Comparison of ENCODE assay signal across 11 cellular contexts in genomic region chr1:161466707-161467106, GRCh38. TPM values are rescaled to one million over a fixed set of nuclear protein-coding genes. Genes with fewer than 3 reads are reported as not detected.
DNase-seq lines count a peak whose midpoint lies in the region; ATAC-seq and TF ChIP-seq lines count a peak whose summit lies in the region.
"Not testable (repeated sequence)": the region's sequence is repeated elsewhere in the genome, so short reads cannot be mapped to it uniquely, and the experiment has no call there.
"Had no signal": no experiment of that assay in that cellular context is flagged by ENCODE, and none has a peak within 500 bp of the region (broad histone marks: within the 10 kb centered on the region; RNA-seq: fewer than 3 reads in every experiment).

No MANE protein-coding gene starts in this region.

- not testable (repeated sequence) for H3K79me2 ChIP-seq in DND-41 (ENCODE audit: insufficient read depth, low read length)

- POLR2A ChIA-PET in naive thymus-derived CD4-positive, alpha-beta T cell (lab: Charles Lee), result not testable (repeated sequence)

- CTCF ChIA-PET in naive thymus-derived CD4-positive, alpha-beta T cell (lab: Charles Lee), result not testable (repeated sequence)

- DNase-seq in DND-41; Right ventricle myocardium inferior (ENCODE audit: missing footprints); heart right ventricle; left lobe of liver (ENCODE audit: low spot score); naive thymus-derived CD4-positive, alpha-beta T cell; sciatic nerve (ENCODE audit: low spot score); upper lobe of right lung: not testable (repeated sequence)

- not testable (repeated sequence) for H2AFZ ChIP-seq in DND-41 (ENCODE audit: low read depth, low read length)

- no CpG with 5 or more reads among the region's 15 CpGs for WGBS in heart right ventricle, 2 donors

- not testable (repeated sequence) for H3K9ac ChIP-seq in DND-41 (ENCODE audit: low read depth, low read length)

- H3K4me1 Mint-ChIP-seq in naive thymus-derived CD4-positive, alpha-beta T cell, result not testable (repeated sequence)

- not testable (repeated sequence) for H3K27me3 ChIP-seq in DND-41 (ENCODE audit: insufficient read depth, low read length, poor library complexity); heart right ventricle; naive thymus-derived CD4-positive, alpha-beta T cell (ENCODE audit: control insufficient read depth in 2 of 2, insufficient read depth in 2 of 2, low read length in 2 of 2); upper lobe of right lung

- not testable (repeated sequence) for H3K9me3 Mint-ChIP-seq in naive thymus-derived CD4-positive, alpha-beta T cell

- H3K4me2 ChIP-seq in DND-41 (ENCODE audit: insufficient read depth, low read length), result not testable (repeated sequence)

- H4K20me1 ChIP-seq in DND-41 (ENCODE audit: insufficient read depth, low read length), result not testable (repeated sequence)

- H3K36me3 Mint-ChIP-seq in naive thymus-derived CD4-positive, alpha-beta T cell, result not testable (repeated sequence)

- not testable (repeated sequence) for H3K4me3 Mint-ChIP-seq in naive thymus-derived CD4-positive, alpha-beta T cell

- not testable (repeated sequence) for H3K27ac ChIP-seq in DND-41 (ENCODE audit: low read length); heart right ventricle; naive thymus-derived CD4-positive, alpha-beta T cell (ENCODE audit: low read depth, low read length); upper lobe of right lung

- not testable (repeated sequence) for H3K4me3 ChIP-seq in DND-41 (ENCODE audit: low read depth in 1 of 2, low read length in 2 of 2); heart right ventricle; naive thymus-derived CD4-positive, alpha-beta T cell (ENCODE audit: low read length); upper lobe of right lung

- ATAC-seq in DND-41 (ENCODE audit: insufficient read depth, low read depth), result 0 out of 3 replicates have a peak, but pooled peaks have one; percentile 27
- peak; percentile 36 for ATAC-seq in Right ventricle myocardium inferior
- ATAC-seq in heart right ventricle, result peak in 6 of 8 donors; percentile 1 to 25 (median 17)
- ATAC-seq in left lobe of liver, result peak; percentile 19
- ATAC-seq in naive thymus-derived CD4-positive, alpha-beta T cell, result peak; percentile 26
- peak; percentile 33 for ATAC-seq in sciatic nerve
- peak; percentile 8 for ATAC-seq in upper lobe of right lung

- not testable (repeated sequence) for TF ChIP-seq CTCF in DND-41 (IDR thresholded peaks at IDR 0.05; ENCODE audit: borderline replicate concordance, extremely low read depth, low read length, poor library complexity, severe bottlenecking); heart right ventricle (IDR thresholded peaks at IDR 0.05); upper lobe of right lung (IDR thresholded peaks at IDR 0.05)

- H3K36me3 ChIP-seq in DND-41 (ENCODE audit: insufficient read depth, low read length); heart right ventricle; naive thymus-derived CD4-positive, alpha-beta T cell (ENCODE audit: control insufficient read depth in 2 of 3, insufficient read depth in 3 of 3, low read length in 3 of 3); upper lobe of right lung: not testable (repeated sequence)

- not testable (repeated sequence) for H3K27me3 Mint-ChIP-seq in naive thymus-derived CD4-positive, alpha-beta T cell

- intact Hi-C loops in Right ventricle myocardium inferior (cut with DNase I); heart right ventricle (cut with DNase I); naive thymus-derived CD4-positive, alpha-beta T cell (cut with micrococcal nuclease); sciatic nerve (cut with DNase I); upper lobe of right lung (cut with DNase I): not testable (repeated sequence)

- not testable (repeated sequence) for H3K27ac Mint-ChIP-seq in naive thymus-derived CD4-positive, alpha-beta T cell

- not testable (repeated sequence) for H3K4me1 ChIP-seq in DND-41 (ENCODE audit: insufficient read depth, low read length); heart right ventricle; naive thymus-derived CD4-positive, alpha-beta T cell (ENCODE audit: control insufficient read depth in 2 of 2, insufficient read depth in 2 of 2, low read length in 2 of 2); upper lobe of right lung

- not testable (repeated sequence) for H3K9me3 ChIP-seq in DND-41 (ENCODE audit: insufficient read depth, low read length, severe bottlenecking); heart right ventricle; naive thymus-derived CD4-positive, alpha-beta T cell (ENCODE audit: control insufficient read depth in 2 of 3, low read length in 3 of 3); upper lobe of right lung

RNA-seq across cellular contexts. Expression of gene FCGR2A, which starts 38.5 kb away (rescaled TPM):
- total RNA-seq in Right ventricle myocardium inferior (22.1 TPM), heart right ventricle (10 to 100 TPM in 5 of 10 donors, 1 to 10 TPM in 5; 4.2 to 66.0 (median 9.9) TPM), left lobe of liver (4.0 TPM), sciatic nerve (100 TPM), upper lobe of right lung (140 TPM)
- polyA plus RNA-seq in heart right ventricle, result 10 to 100 TPM; 11.3 to 16.4 TPM
- 10 to 100 TPM in 1 of 5 experiments, 1 to 10 TPM in 3, not detected in 1; 2.7 to 91.5 (median 6.4) TPM for total RNA-seq in naive thymus-derived CD4-positive, alpha-beta T cell
- under 1 TPM; 0.17 to 0.21 TPM for polyA plus RNA-seq in naive thymus-derived CD4-positive, alpha-beta T cell
- total RNA-seq: Caco-2; CD4-positive, CD25-positive, alpha-beta regulatory T cell; GM23248; H7 had no signal
- polyA plus RNA-seq: GM23248 had no signal

RNA-seq across cellular contexts. Expression of gene HSPA6, which starts 57.6 kb away (rescaled TPM):
- total RNA-seq in Right ventricle myocardium inferior (1.1 TPM), heart right ventricle (1 to 10 TPM in 4 of 10 donors, under 1 TPM in 6; 0.13 to 5.6 (median 0.58) TPM), left lobe of liver (0.48 TPM), sciatic nerve (13.4 TPM), upper lobe of right lung (10.9 TPM)
- 1 to 10 TPM in 1 of 2 donors, under 1 TPM in 1; 0.73 to 1.7 TPM for polyA plus RNA-seq in heart right ventricle
- 1 to 10 TPM in 1 of 5 experiments, under 1 TPM in 4; 0.32 to 3.5 (median 0.89) TPM for total RNA-seq in naive thymus-derived CD4-positive, alpha-beta T cell
- polyA plus RNA-seq in naive thymus-derived CD4-positive, alpha-beta T cell, result not detected
- total RNA-seq: CD4-positive, CD25-positive, alpha-beta regulatory T cell; GM23248; H7 had no signal
- polyA plus RNA-seq: CD4-positive, CD25-positive, alpha-beta regulatory T cell had no signal
